In genomic region chr1:22236151-22236550, GRCh38 we compare ENCODE assay signal across 1 cellular context.
TF ChIP-seq lines count a peak whose summit lies in the region.

No MANE protein-coding gene starts in this region.

TF ChIP-seq in H1, 55 proteins besides CTCF, POLR2A, EP300 and RAD21 (continued from another document):
- TF ChIP-seq CTBP2 (IDR thresholded peaks at IDR 0.05; ENCODE audit: borderline replicate concordance, insufficient read depth, insufficient read length, low read length): no peak
- no peak for TF ChIP-seq YY1 (IDR thresholded peaks at IDR 0.05; ENCODE audit: low read depth, low read length)
- TF ChIP-seq GTF2F1 (IDR thresholded peaks at IDR 0.05; ENCODE audit: borderline replicate concordance, low read depth, low read length): no peak
TF ChIP-seq in H1: peak in this region for 0.
